In the genomic region with DNA sequence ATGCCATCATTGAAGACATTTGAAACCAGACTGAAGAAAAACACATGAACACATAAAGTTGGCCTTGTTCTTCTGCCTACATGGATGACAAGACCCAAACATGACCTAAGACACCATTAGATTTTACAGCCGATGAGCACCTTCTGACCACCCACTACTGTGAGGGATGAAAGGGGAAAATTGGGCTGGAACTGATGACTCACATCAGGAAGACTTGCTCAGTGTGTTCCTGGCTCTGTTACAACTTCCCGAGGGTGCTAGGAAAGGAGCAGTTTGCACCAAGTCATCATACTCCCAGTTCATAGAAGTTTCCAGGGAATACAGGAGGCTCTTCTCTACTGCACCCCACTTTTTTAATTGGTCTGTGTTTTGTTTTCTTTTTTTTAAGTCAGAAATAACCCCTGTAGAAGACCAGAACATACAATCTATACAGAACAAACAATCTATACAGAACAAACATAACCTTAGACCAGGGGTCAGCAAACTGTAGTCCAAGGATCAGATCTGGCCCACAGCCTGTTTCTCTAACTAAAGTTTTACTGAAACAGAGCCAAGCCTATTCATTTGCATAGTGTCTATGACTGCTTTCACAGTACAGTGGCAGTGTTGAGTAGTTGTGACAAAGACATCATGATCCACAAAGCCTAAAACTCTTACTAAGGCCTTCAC, we compare ENCODE assay signal across 11 cellular contexts. TPM values are rescaled to one million over a fixed set of nuclear protein-coding genes. Genes with fewer than 3 reads are reported as not detected.
A peak's percentile ranks its signal among the peaks of the same experiment; 100 is the strongest.
DNase-seq lines count a peak whose midpoint lies in the region; ATAC-seq and TF ChIP-seq lines count a peak whose summit lies in the region.
"Had no signal": no experiment of that assay in that cellular context is flagged by ENCODE, and none has a peak within 500 bp of the region (broad histone marks: within the 10 kb centered on the region; RNA-seq: fewer than 3 reads in every experiment).

No MANE protein-coding gene starts in this region.

- TF ChIP-seq CTCF in GM12865 (IDR thresholded peaks at IDR 0.05; ENCODE audit: insufficient read depth, low read depth, low read length, missing control alignments), result no peak
- TF ChIP-seq CTCF in left lung (IDR thresholded peaks at IDR 0.05), result no peak
- no peak for TF ChIP-seq CTCF in vagina (IDR thresholded peaks at IDR 0.05)

- H3K27ac Mint-ChIP-seq in effector memory CD8-positive, alpha-beta T cell, result no peak overlapping the region

- no peaks in the 10 kb centered on the region for H3K27me3 Mint-ChIP-seq in effector memory CD8-positive, alpha-beta T cell
- H3K27me3 Mint-ChIP-seq: brain had no signal

- H3K27me3 ChIP-seq in adipocyte (replicated peaks; ENCODE audit: control insufficient read depth, insufficient read depth, low read length) (no peaks in the 10 kb centered on the region), left lung (no peaks in the 10 kb centered on the region), vagina (no peaks in the 10 kb centered on the region)

- intact Hi-C loops in left lung (cut with DNase I), result no loop called here
- intact Hi-C loops in vagina (cut with DNase I), result no loop called here

- H3K4me3 ChIP-seq in GM12865 (ENCODE audit: low read depth, low read length) (no peak overlapping the region), adipocyte (ENCODE audit: low read length) (no peak overlapping the region), left lung (no peak overlapping the region), vagina (no peak overlapping the region)

- peaks cover 0 to 1% of the 10 kb centered on the region in 2 donors for H3K9me3 Mint-ChIP-seq in effector memory CD8-positive, alpha-beta T cell

- peak; percentile 55 for ATAC-seq in HG03378 (IDR thresholded peaks at IDR 0.05; ENCODE audit: unreplicated experiment)
- peak; percentile 71 for ATAC-seq in left lung
- ATAC-seq in effector memory CD8-positive, alpha-beta T cell (replicated peaks), result no peak

- DNase-seq in GM12865 (ENCODE audit: low read depth) (peak; percentile 5), adipocyte (ENCODE audit: low read depth) (peak; percentile 21), left lung (no peak), vagina (ENCODE audit: extremely low spot score in 2 of 2) (no peak), inferior parietal cortex (ENCODE audit: extremely low spot score) (no peak)
- DNase-seq in central memory CD4-positive, alpha-beta T cell, result no peak
- no peak for DNase-seq in effector memory CD8-positive, alpha-beta T cell
- DNase-seq: NCI-H1694 had no signal

- no peak for TF ChIP-seq POLR2A in vagina (IDR thresholded peaks at IDR 0.05)

- no peak overlapping the region for H3K4me3 Mint-ChIP-seq in effector memory CD8-positive, alpha-beta T cell
- H3K4me3 Mint-ChIP-seq: brain had no signal

- H3K4me1 Mint-ChIP-seq in effector memory CD8-positive, alpha-beta T cell (ENCODE audit: low read depth in 2 of 2), result no peaks in the 10 kb centered on the region
- H3K4me1 Mint-ChIP-seq: brain had no signal

- H3K36me3 Mint-ChIP-seq in effector memory CD8-positive, alpha-beta T cell (ENCODE audit: insufficient read depth), result no peaks in the 10 kb centered on the region
- H3K36me3 Mint-ChIP-seq: brain had no signal

- H3K36me3 ChIP-seq in adipocyte (ENCODE audit: control insufficient read depth, insufficient read depth, low read length, severe bottlenecking) (no peaks in the 10 kb centered on the region), left lung (no peaks in the 10 kb centered on the region), vagina (no peaks in the 10 kb centered on the region)

- H3K9ac ChIP-seq in adipocyte (ENCODE audit: low read length), result no peak overlapping the region

- H3K4me1 ChIP-seq in adipocyte (ENCODE audit: control insufficient read depth, insufficient read depth, low read length) (peaks cover 14% of the 10 kb centered on the region), left lung (no peaks in the 10 kb centered on the region), vagina (peaks cover 8% of the 10 kb centered on the region)

- no peak overlapping the region for H3K27ac ChIP-seq in left lung
- H3K27ac ChIP-seq in vagina, result no peak overlapping the region

- H3K9me3 ChIP-seq in adipocyte (ENCODE audit: control insufficient read depth, low read length) (no peaks in the 10 kb centered on the region), left lung (no peaks in the 10 kb centered on the region), vagina (no peaks in the 10 kb centered on the region)

RNA-seq across cellular contexts. Expression of a gene that starts 25.3 kb away (rescaled TPM):
- total RNA-seq in left lung, result 1 to 10 TPM; 4.4 to 7.3 TPM
- 0.74 TPM for total RNA-seq in vagina
- total RNA-seq: H1 had no signal

Comparison
In these comparisons a context has a peak if more than half of its experiments do, and no peak if none do; other contexts are left out.
1. DNase-seq: peak in GM12865 (single experiment) and adipocyte (single experiment); none in left lung (0 of 2), vagina (0 of 2), central memory CD4-positive, alpha-beta T cell (single experiment), effector memory CD8-positive, alpha-beta T cell (0 of 3) and inferior parietal cortex (single experiment).